ENCODE assay signal across 1 cellular context in genomic region chr20:32761831-32762753, GRCh38.
TF ChIP-seq lines count a peak whose summit lies in the region.

TSS of gene DNMT3B (plus strand) at chr20:32762385. CDS start at chr20:32780324, 17,939 bp downstream.

TF ChIP-seq in HepG2, 621 proteins besides CTCF, POLR2A, EP300 and RAD21 (continued from another document and continues in another):
- TF ChIP-seq ZNF407 (CRISPR knock-in tag; IDR thresholded peaks at IDR 0.05; ENCODE audit: not compliant biosample characterization) (no peak), NFKB2 (CRISPR knock-in tag; IDR thresholded peaks at IDR 0.05; ENCODE audit: borderline replicate concordance) (no peak), POLR2AphosphoS2 (IDR thresholded peaks at IDR 0.05; ENCODE audit: low read depth, low read length) (no peak), ZNF431 (CRISPR knock-in tag; IDR thresholded peaks at IDR 0.05; ENCODE audit: borderline replicate concordance, low read depth) (peak; percentile 86; the same call in 1 of the 2 replicates), ZNF883 (CRISPR knock-in tag; IDR thresholded peaks at IDR 0.05; ENCODE audit: not compliant biosample characterization) (no peak), ZNF441 (CRISPR knock-in tag; IDR thresholded peaks at IDR 0.05; ENCODE audit: borderline replicate concordance) (no peak), ZNF607 (CRISPR knock-in tag; IDR thresholded peaks at IDR 0.05; ENCODE audit: borderline replicate concordance) (no peak), XRCC5 (optimal IDR thresholded peaks at IDR 0.05; ENCODE audit: low read length) (peak; percentile 23), ZGPAT (CRISPR knock-in tag; IDR thresholded peaks at IDR 0.05) (peak; percentile 24; the same call in 1 of the 2 replicates), ZNF205 (CRISPR knock-in tag; IDR thresholded peaks at IDR 0.05) (no peak), NFIC (IDR thresholded peaks at IDR 0.05; ENCODE audit: low read length) (no peak), TGIF2 (CRISPR knock-in tag; IDR thresholded peaks at IDR 0.05) (peak; percentile 70; the same call in 1 of the 2 replicates), MNT (IDR thresholded peaks at IDR 0.05) (no peak), TCF7L2 (IDR thresholded peaks at IDR 0.05; ENCODE audit: low read depth, low read length) (no peak), HNF1B (CRISPR knock-in tag; IDR thresholded peaks at IDR 0.05) (no peak), NAIF1 (CRISPR knock-in tag; IDR thresholded peaks at IDR 0.05; ENCODE audit: borderline replicate concordance) (no peak), SP1 (IDR thresholded peaks at IDR 0.05) (no peak), SP1 (CRISPR knock-in tag; IDR thresholded peaks at IDR 0.05) (peak; percentile 75; the same call in 1 of the 2 replicates), ZNF720 (CRISPR knock-in tag; IDR thresholded peaks at IDR 0.05) (no peak), NR2F2 (IDR thresholded peaks at IDR 0.05; ENCODE audit: borderline replicate concordance, low read depth) (peak; percentile 19; the same call in 1 of the 2 replicates), ZNF749 (CRISPR knock-in tag; IDR thresholded peaks at IDR 0.05; ENCODE audit: borderline replicate concordance) (no peak), CC2D1A (CRISPR knock-in tag; IDR thresholded peaks at IDR 0.05) (no peak), ZNF691 (CRISPR knock-in tag; IDR thresholded peaks at IDR 0.05; ENCODE audit: borderline replicate concordance, low read depth) (no peak), ARID5B (CRISPR knock-in tag; IDR thresholded peaks at IDR 0.05) (no peak), SNAPC4 (CRISPR knock-in tag; IDR thresholded peaks at IDR 0.05) (no peak), ZNF7 (CRISPR knock-in tag; IDR thresholded peaks at IDR 0.05) (no peak), ZNF143 (CRISPR knock-in tag; IDR thresholded peaks at IDR 0.05) (no peak), TRIM22 (IDR thresholded peaks at IDR 0.05) (no peak), REXO4 (CRISPR knock-in tag; IDR thresholded peaks at IDR 0.05; ENCODE audit: borderline replicate concordance) (no peak), ZSCAN29 (CRISPR knock-in tag; conservative IDR thresholded peaks at IDR 0.05) (peak; percentile 95), SRF (IDR thresholded peaks at IDR 0.05; ENCODE audit: low read depth, low read length) (0 out of 2 replicates have a peak, but pooled peaks have one; percentile 3), SMAD1 (CRISPR knock-in tag; IDR thresholded peaks at IDR 0.05; ENCODE audit: borderline replicate concordance, low read depth) (no peak), HCFC1 (IDR thresholded peaks at IDR 0.05; ENCODE audit: low read depth, low read length) (peak; percentile 34; the same call in 1 of the 2 replicates)
